ENCODE assay signal across 1 cellular context in the genomic region with DNA sequence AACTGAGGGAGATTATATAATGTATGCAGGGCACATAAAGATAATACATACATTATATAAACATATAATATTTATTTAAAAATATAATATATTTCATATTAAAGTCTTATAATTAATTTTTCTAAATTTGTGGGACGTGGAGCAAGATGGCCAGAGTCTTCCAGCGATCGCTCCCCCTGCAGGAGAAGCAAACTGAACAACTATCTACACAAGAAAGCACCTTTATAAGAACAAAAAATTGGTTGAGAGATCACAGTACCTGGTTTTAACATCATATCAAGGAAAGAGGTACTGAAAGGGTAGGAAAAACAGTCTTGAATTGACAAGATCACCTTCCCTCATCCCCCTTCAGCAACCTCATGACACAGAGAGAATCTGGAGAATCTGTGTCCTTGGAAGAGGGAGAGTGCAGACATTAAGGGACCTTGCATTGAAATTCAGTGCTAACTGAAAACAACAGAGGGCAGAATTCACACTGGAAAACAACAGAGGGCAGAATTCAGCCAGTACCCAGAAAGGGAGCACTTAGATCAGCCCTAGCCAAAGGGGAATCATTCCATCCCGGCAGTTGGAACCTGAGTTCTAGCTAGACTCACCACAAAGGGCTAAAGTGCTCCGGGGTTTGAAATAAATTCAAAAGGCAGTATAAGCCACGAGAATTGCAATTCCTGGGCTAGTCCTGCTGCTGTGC.
TF ChIP-seq lines count a peak whose summit lies in the region.

No MANE protein-coding gene starts in this region.

TF ChIP-seq in SK-N-SH treated with all-trans-retinoic acid at 6 μM for 48 hours, 23 proteins besides CTCF, POLR2A, EP300 and RAD21 (continued from another document):
- TF ChIP-seq, protein P1, sequence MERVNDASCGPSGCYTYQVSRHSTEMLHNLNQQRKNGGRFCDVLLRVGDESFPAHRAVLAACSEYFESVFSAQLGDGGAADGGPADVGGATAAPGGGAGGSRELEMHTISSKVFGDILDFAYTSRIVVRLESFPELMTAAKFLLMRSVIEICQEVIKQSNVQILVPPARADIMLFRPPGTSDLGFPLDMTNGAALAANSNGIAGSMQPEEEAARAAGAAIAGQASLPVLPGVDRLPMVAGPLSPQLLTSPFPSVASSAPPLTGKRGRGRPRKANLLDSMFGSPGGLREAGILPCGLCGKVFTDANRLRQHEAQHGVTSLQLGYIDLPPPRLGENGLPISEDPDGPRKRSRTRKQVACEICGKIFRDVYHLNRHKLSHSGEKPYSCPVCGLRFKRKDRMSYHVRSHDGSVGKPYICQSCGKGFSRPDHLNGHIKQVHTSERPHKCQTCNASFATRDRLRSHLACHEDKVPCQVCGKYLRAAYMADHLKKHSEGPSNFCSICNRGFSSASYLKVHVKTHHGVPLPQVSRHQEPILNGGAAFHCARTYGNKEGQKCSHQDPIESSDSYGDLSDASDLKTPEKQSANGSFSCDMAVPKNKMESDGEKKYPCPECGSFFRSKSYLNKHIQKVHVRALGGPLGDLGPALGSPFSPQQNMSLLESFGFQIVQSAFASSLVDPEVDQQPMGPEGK (CRISPR knock-in tag; IDR thresholded peaks at IDR 0.05; ENCODE audit: borderline replicate concordance): no peak
- TF ChIP-seq CSRNP3 (CRISPR knock-in tag; IDR thresholded peaks at IDR 0.05) (no peak), RARB (CRISPR knock-in tag; IDR thresholded peaks at IDR 0.05) (no peak), ISL1 (CRISPR knock-in tag; IDR thresholded peaks at IDR 0.05) (no peak)
